In genomic region chr20:4989570-4989969, GRCh38 we compare ENCODE assay signal across 17 cellular contexts. TPM values are rescaled to one million over a fixed set of nuclear protein-coding genes. Genes with fewer than 3 reads are reported as not detected.
A peak's percentile ranks its signal among the peaks of the same experiment; 100 is the strongest.
DNase-seq lines count a peak whose midpoint lies in the region; ATAC-seq, FAIRE-seq and TF ChIP-seq lines count a peak whose summit lies in the region.
"Had no signal": no experiment of that assay in that cellular context is flagged by ENCODE, and none has a peak within 500 bp of the region (broad histone marks: within the 10 kb centered on the region; RNA-seq: fewer than 3 reads in every experiment).

No MANE protein-coding gene starts in this region.

- no peak for TF ChIP-seq POLR2A in GM12891 (IDR thresholded peaks at IDR 0.05; ENCODE audit: low read depth, low read length)

- H3K4me3 ChIP-seq in BLaER1 (no peak overlapping the region), foreskin fibroblast (ENCODE audit: low read depth in 1 of 2, low read length in 2 of 2) (no peak overlapping the region)
- H3K4me3 ChIP-seq: thoracic aorta had no signal

- H3K4me1 Mint-ChIP-seq in activated naive CD8-positive, alpha-beta T cell (ENCODE audit: low read depth): peaks cover 33% of the 10 kb centered on the region

- no peaks in the 10 kb centered on the region for H3K9me3 Mint-ChIP-seq in activated naive CD8-positive, alpha-beta T cell (ENCODE audit: low read depth)

- no peaks in the 10 kb centered on the region for H3K27me3 ChIP-seq in BLaER1
- H3K27me3 ChIP-seq: BE2C had no signal

- peaks cover 4% of the 10 kb centered on the region for H3K36me3 Mint-ChIP-seq in activated naive CD8-positive, alpha-beta T cell

- ATAC-seq in HG03442 (IDR thresholded peaks at IDR 0.05; ENCODE audit: unreplicated experiment): peak; percentile 57
- ATAC-seq: left lobe of liver had no signal

- no peak for DNase-seq in GM12891 (ENCODE audit: insufficient read length, low spot score)
- DNase-seq in foreskin fibroblast: no peak
- no peak for DNase-seq in NCI-H2227 treated with DMSO at 0.1 percent for 48 hours (lab: John Stamatoyannopoulos, UW)
- no peak for DNase-seq in HPDE6-E6E7 (ENCODE audit: extremely low spot score)
- no peak for DNase-seq in activated CD8-positive, alpha-beta memory T cell treated with anti-CD3 and anti-CD28 coated beads, Interleukin-2, amount 50 U/mL, for 4 hours
- DNase-seq: activated T-cell treated with anti-CD3 and anti-CD28 coated beads, Interleukin-2, amount 50 U/mL, for 1 hour; BE2C; KG1; NCI-H1417; NCI-H226; SK-N-SH had no signal

- peaks cover 68% of the 10 kb centered on the region for H3K4me1 ChIP-seq in BLaER1
- H3K4me1 ChIP-seq: BE2C had no signal

- peaks cover 65% of the 10 kb centered on the region for H4K20me1 ChIP-seq in BLaER1

- H3K4me3 Mint-ChIP-seq in activated naive CD8-positive, alpha-beta T cell: no peak overlapping the region

- no peaks in the 10 kb centered on the region for H3K36me3 ChIP-seq in BLaER1
- H3K36me3 ChIP-seq: BE2C, thoracic aorta had no signal

- no peak for FAIRE-seq in GM12891 (lab: Jason Lieb, UNC)

- no peak overlapping the region for H3K9ac ChIP-seq in BLaER1
- H3K9ac ChIP-seq: SK-N-SH had no signal

- no peak for TF ChIP-seq CTCF in foreskin fibroblast (IDR thresholded peaks at IDR 0.05; ENCODE audit: low read depth, low read length)

- peak overlapping the region; percentile 33 for H3K4me2 ChIP-seq in BLaER1
- H3K4me2 ChIP-seq: SK-N-SH had no signal

- H3K9me3 ChIP-seq in BLaER1: no peaks in the 10 kb centered on the region
- H3K9me3 ChIP-seq: BE2C, SK-N-SH, thoracic aorta had no signal

- H3K27ac ChIP-seq in BLaER1: no peak overlapping the region
- H3K27ac ChIP-seq: thoracic aorta had no signal

- H3K27ac Mint-ChIP-seq in activated naive CD8-positive, alpha-beta T cell: peak overlapping the region; percentile 43
- H3K27ac Mint-ChIP-seq: progenitor cell of endocrine pancreas had no signal

- H3K27me3 Mint-ChIP-seq in activated naive CD8-positive, alpha-beta T cell: no peaks in the 10 kb centered on the region
- H3K27me3 Mint-ChIP-seq: progenitor cell of endocrine pancreas had no signal

TF ChIP-seq in GM12891, 5 proteins besides CTCF, POLR2A, EP300 and RAD21:
- TF ChIP-seq TAF1 (IDR thresholded peaks at IDR 0.05; ENCODE audit: low read depth, low read length) (no peak), PAX5 (IDR thresholded peaks at IDR 0.05; ENCODE audit: insufficient read depth, low read length, severe bottlenecking) (no peak), POU2F2 (IDR thresholded peaks at IDR 0.05; ENCODE audit: low read depth, low read length) (peak; percentile 85), POLR2AphosphoS5 (IDR thresholded peaks at IDR 0.05; ENCODE audit: low read depth, low read length) (no peak), SPI1 (IDR thresholded peaks at IDR 0.05; ENCODE audit: low read depth, low read length) (no peak)

RNA-seq across cellular contexts. Expression of gene SLC23A2, which starts 11.7 kb away (rescaled TPM):
- polyA plus RNA-seq in GM12891 (2012; ENCODE audit: low read depth, missing spikeins): 9.8 TPM
